Comparison of ENCODE assay signal across 8 cellular contexts in the genomic region with DNA sequence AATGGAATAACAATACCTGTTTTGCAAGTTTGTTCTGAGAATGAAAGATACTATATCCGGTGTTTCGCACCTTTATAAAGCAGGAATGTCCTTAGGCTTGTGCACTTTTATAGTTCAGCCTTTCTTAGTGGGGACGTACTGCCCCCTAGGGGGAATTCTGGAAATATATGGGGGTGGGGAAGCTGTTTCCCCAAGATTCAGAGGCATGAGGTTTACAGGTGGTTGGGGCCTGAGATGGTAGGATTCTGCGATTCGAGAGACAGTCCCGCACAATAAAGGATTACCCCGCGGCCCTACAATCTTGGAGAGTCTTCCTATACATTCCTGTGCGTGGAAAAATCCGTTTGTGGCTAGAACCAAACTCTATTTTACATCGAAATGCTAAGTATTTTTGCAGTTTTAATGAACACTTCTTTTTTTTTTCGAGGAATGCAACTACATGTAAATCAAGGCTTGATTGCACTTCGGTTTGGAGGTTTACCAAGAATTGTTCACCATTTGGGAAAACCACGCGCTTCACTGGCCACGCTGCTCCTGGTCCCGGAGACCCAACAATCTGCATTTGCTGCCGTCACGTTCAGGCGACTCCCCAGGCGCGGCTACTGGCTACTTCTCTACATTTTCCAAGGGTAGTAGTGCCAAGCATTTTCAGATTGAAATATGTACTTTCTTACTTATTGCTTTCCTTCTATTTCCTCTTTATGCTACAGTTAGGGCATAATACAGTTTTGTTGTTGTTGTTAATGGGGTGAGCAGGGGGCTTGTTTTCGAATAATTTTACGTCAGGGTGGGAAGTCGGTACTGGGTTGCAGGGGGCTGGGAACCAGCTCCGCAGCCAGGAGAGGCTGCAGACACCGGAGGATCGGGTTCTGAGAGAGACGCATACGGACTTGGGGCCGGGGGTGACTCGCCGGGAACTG. TPM values are rescaled to one million over a fixed set of nuclear protein-coding genes. Genes with fewer than 3 reads are reported as not detected.
A peak's percentile ranks its signal among the peaks of the same experiment; 100 is the strongest.
DNase-seq lines count a peak whose midpoint lies in the region; ATAC-seq, FAIRE-seq and TF ChIP-seq lines count a peak whose summit lies in the region.

No MANE protein-coding gene starts in this region.

- BruUV-seq in mammary epithelial cell (replicated peaks; lab: Mats Ljungman, UMichigan) = no TSS peak

- H3K79me2 ChIP-seq in mammary epithelial cell (ENCODE audit: insufficient read depth, low read length) = no peaks in the 10 kb centered on the region

- peak overlapping the region; percentile 96 for H2AFZ ChIP-seq in mammary epithelial cell (ENCODE audit: low read depth, low read length)

- FAIRE-seq in TTC549 (lab: Jason Lieb, UNC) (peak; percentile 55), small intestine (lab: Jason Lieb, UNC) (peak; percentile 5)

- peak overlapping the region; percentile 54 to 79 (median 62) for H3K4me3 ChIP-seq in mammary epithelial cell (replicated peaks in 1 of 3; ENCODE audit: insufficient read depth in 1 of 3, low read depth in 2 of 3, low read length in 3 of 3)
- H3K4me3 ChIP-seq in small intestine (ENCODE audit: low read depth in 1 of 2, low read length in 2 of 2) = peak overlapping the region; percentile 45 to 66

- TF ChIP-seq CTCF in mammary epithelial cell (conservative IDR thresholded peaks at IDR 0.05 in 1 of 2, IDR thresholded peaks at IDR 0.05 in 1 of 2; ENCODE audit: extremely low read depth in 1 of 2, insufficient read depth in 1 of 2, low read depth in 1 of 2, low read length in 2 of 2) = peak; percentile 82 to 85

- dilution Hi-C loops in mammary epithelial cell (cut with HindIII; ENCODE audit: low sequenced_read_pairs) = no loop called here

- intact Hi-C loops in mammary epithelial cell (cut with micrococcal nuclease) = loop anchor here (1.0 to 5.0 kb wide), 10 partner anchors 57 to 324 kb away; a partner anchor contains a TSS

- H3K27me3 ChIP-seq in mammary epithelial cell (ENCODE audit: insufficient read depth, low read length) (no peaks in the 10 kb centered on the region), small intestine (ENCODE audit: control insufficient read depth in 2 of 2, insufficient read depth in 2 of 2, low read length in 2 of 2) (no peaks in the 10 kb centered on the region)

- H3K36me3 ChIP-seq in mammary epithelial cell (ENCODE audit: insufficient read depth, low read length) (peaks cover 2% of the 10 kb centered on the region), small intestine (ENCODE audit: control insufficient read depth in 2 of 2, insufficient read depth in 2 of 2, low read length in 2 of 2) (peaks cover 0 to 4% of the 10 kb centered on the region in 2 donors)

- in situ Hi-C loops in mammary epithelial cell (cut with MboI; ENCODE audit: low sequenced_read_pairs in 2 of 2) = loop anchor here in 1 of 2 donors (10.0 to 25.0 kb wide), 3 partner anchors 123 to 323 kb away; a partner anchor contains a TSS

- H3K9ac ChIP-seq in mammary epithelial cell (ENCODE audit: insufficient read depth, low read length) = peak overlapping the region; percentile 26

- H3K4me1 ChIP-seq in mammary epithelial cell (ENCODE audit: insufficient read depth, low read length) = peaks cover 21% of the 10 kb centered on the region
- no peaks in the 10 kb centered on the region for H3K4me1 ChIP-seq in small intestine (ENCODE audit: control insufficient read depth in 2 of 2, insufficient read depth in 1 of 2, low read depth in 1 of 2, low read length in 1 of 2)

- no peaks in the 10 kb centered on the region for H4K20me1 ChIP-seq in mammary epithelial cell (ENCODE audit: insufficient read depth, low read length)

- no peak overlapping the region for H3K27ac ChIP-seq in mammary epithelial cell (ENCODE audit: insufficient read depth, low read depth, low read length)
- H3K27ac ChIP-seq in small intestine (ENCODE audit: low read depth in 1 of 2, low read length in 1 of 2) = no peak overlapping the region

- H3K9me3 ChIP-seq in mammary epithelial cell (replicated peaks; ENCODE audit: insufficient read depth, low read length) = no peaks in the 10 kb centered on the region
- no peaks in the 10 kb centered on the region for H3K9me3 ChIP-seq in small intestine (ENCODE audit: control insufficient read depth, low read depth)

- peak overlapping the region; percentile 97 for H3K4me2 ChIP-seq in mammary epithelial cell (ENCODE audit: insufficient read depth, low read depth, low read length)

- DNase-seq in GM04504 (ENCODE audit: low read depth) = peak; percentile 22
- DNase-seq in NCI-H2029 (lab: John Stamatoyannopoulos, UW) = peak; percentile 8
- peak; percentile 67 for DNase-seq in mammary epithelial cell
- peak; percentile 80 for DNase-seq in iPS-NIHi7 (ENCODE audit: extremely low spot score)
- peak; percentile 86 for DNase-seq in small intestine

- 6% methylated on average over 26 of the region's 33 CpGs for WGBS in mammary epithelial cell (ENCODE audit: low coverage, missing lambda C conversion rate)
- 1 to 3% (median 1%) methylated on average over 33 of the region's 33 CpGs for whole genome bisulfite sequencing in small intestine, 3 donors

- ATAC-seq in HG02623 (IDR thresholded peaks at IDR 0.05; ENCODE audit: unreplicated experiment) (peak; percentile 44), HG03469 (IDR thresholded peaks at IDR 0.05; ENCODE audit: unreplicated experiment) (no peak)

- CTCF ChIA-PET in mammary epithelial cell (lab: Charles Lee; ENCODE audit: low non-redundant PET) = interaction anchor here (0.6 to 1.3 kb wide), 5 partner anchors 17 to 314 kb away, joined by 3 to 6 read pairs (median 4); no protein-coding TSS in a partner anchor

RNA-seq across cellular contexts. Expression of a gene that starts 0.8 kb away (rescaled TPM):
- total RNA-seq in mammary epithelial cell = under 1 TPM; 0.26 to 0.33 TPM
- polyA plus RNA-seq in mammary epithelial cell (0.05 TPM), small intestine (under 1 TPM in 1 of 3 donors, not detected in 2; 0.19 TPM)
- not detected for polyA minus RNA-seq in mammary epithelial cell

RNA-seq across cellular contexts. Expression of a gene that starts 31.4 kb away (rescaled TPM):
- total RNA-seq in mammary epithelial cell = 1 to 10 TPM; 7.3 to 9.1 TPM
- polyA plus RNA-seq in mammary epithelial cell (5.7 TPM), small intestine (10 to 100 TPM; 20.6 to 44.3 (median 40.0) TPM)
- polyA minus RNA-seq in mammary epithelial cell = 4.9 TPM

Comparison
In these comparisons a context has a peak if more than half of its experiments do, and no peak if none do; other contexts are left out.
1. DNase-seq: peak in every context shown above with its lines; median percentile 86 in small intestine; 80 in iPS-NIHi7; 67 in mammary epithelial cell; 22 in GM04504; 8 in NCI-H2029.